Comparison of ENCODE assay signal across 8 cellular contexts in the genomic region with DNA sequence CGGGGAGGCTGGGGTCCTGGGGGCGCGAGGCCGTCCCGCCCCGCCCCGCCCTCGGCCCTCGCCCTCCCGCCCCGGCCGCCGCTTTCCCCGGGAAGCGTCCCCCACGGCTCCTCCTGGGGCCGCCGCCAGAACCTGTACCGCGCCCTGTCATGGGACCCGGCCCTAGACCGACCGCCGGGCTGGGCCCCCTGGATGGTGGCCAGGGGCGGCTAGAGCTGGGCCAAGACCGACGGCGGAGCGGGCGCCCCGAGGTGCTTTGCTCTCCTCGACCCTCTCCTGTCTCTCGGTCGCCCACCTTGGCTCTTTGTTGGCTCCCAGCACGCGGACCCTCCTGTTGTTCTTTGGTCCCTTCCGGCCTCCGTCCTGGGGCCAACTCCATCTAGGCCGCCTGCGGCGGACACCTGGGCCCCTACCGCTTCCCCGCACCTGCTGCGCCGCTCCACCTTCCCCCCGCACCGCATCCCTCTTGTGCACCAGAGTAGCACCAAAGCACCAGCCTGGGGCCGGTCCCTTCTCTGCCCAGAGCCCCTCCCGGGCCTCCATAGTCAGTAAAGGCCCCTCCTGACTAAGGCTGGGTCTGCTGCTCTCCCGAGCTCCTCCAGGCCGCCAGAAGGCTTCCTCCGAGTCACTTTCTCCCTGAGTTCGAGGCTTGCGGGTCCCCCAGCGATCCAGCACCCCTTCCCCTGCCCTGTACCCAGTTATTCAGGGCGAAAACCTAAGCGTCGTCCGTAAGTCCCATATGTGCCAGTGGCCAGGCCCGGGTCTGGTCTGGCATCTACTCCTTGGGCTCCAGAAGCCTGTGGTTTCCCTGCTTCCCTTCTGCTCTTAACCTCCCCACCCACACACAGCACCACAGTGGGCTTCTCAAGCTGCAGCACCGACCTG. TPM values are rescaled to one million over a fixed set of nuclear protein-coding genes. Genes with fewer than 3 reads are reported as not detected.
DNase-seq lines count a peak whose midpoint lies in the region; ATAC-seq and TF ChIP-seq lines count a peak whose summit lies in the region.

No MANE protein-coding gene starts in this region.

- H3K4me3 ChIP-seq in MM.1S (ENCODE audit: low read length) (peak overlapping the region; percentile 94), ectodermal cell (ENCODE audit: insufficient read depth, low read depth, low read length) (peak overlapping the region; percentile 89), neuronal stem cell (ENCODE audit: low read length in 2 of 2) (peak overlapping the region; percentile 89 to 97)

- H3K4me1 ChIP-seq in MM.1S (ENCODE audit: low read length): peaks cover 14% of the 10 kb centered on the region
- peaks cover 25% of the 10 kb centered on the region for H3K4me1 ChIP-seq in ectodermal cell (ENCODE audit: control insufficient read depth, insufficient read depth, low read length)
- peaks cover 16 to 19% of the 10 kb centered on the region in 2 donors for H3K4me1 ChIP-seq in neuronal stem cell (ENCODE audit: control insufficient read depth in 2 of 2, insufficient read depth in 1 of 2, low read depth in 1 of 2, low read length in 2 of 2)

- H3K27me3 ChIP-seq in MM.1S (replicated peaks; ENCODE audit: insufficient read depth, low read length) (no peaks in the 10 kb centered on the region), ectodermal cell (ENCODE audit: control insufficient read depth, insufficient read depth, low read length, poor library complexity, severe bottlenecking) (no peaks in the 10 kb centered on the region), neuronal stem cell (ENCODE audit: control insufficient read depth in 3 of 3, insufficient read depth in 3 of 3, low read depth in 1 of 3, low read length in 3 of 3) (no peaks in the 10 kb centered on the region)

- peak overlapping the region; percentile 60 for H2BK5ac ChIP-seq in neuronal stem cell (ENCODE audit: low read length)

- H2BK12ac ChIP-seq in neuronal stem cell (ENCODE audit: low read length): no peak overlapping the region

- H3K79me2 ChIP-seq in MM.1S (ENCODE audit: low read length): peaks cover 89% of the 10 kb centered on the region

- 2 to 3% methylated on average over 61 of the region's 61 CpGs for WGBS in ectodermal cell, 2 experiments
- no CpG with 5 or more reads among the region's 61 CpGs for WGBS in neuronal stem cell (ENCODE audit: extremely low coverage in 2 of 2, insufficient read length in 2 of 2, insufficient replicate concordance in 1 of 2), 2 donors

- peak overlapping the region; percentile 70 for H3K4me2 ChIP-seq in MM.1S (ENCODE audit: low read depth, low read length)
- H3K4me2 ChIP-seq in neuronal stem cell (ENCODE audit: insufficient read depth, low read length, poor library complexity, severe bottlenecking): peak overlapping the region; percentile 91

- peak overlapping the region; percentile 98 for H3K4ac ChIP-seq in neuronal stem cell (ENCODE audit: low read length)

- H3K9me2 ChIP-seq in MM.1S (replicated peaks; ENCODE audit: insufficient read depth, low read length): no peaks in the 10 kb centered on the region

- H3K27ac ChIP-seq in MM.1S (ENCODE audit: low read length) (peak overlapping the region; percentile 23; the same call in 1 of the 2 replicates), ectodermal cell (ENCODE audit: insufficient read depth, low read depth, low read length, poor library complexity, severe bottlenecking) (no peak overlapping the region), neuronal stem cell (replicated peaks; ENCODE audit: low read length) (peak overlapping the region; percentile 12)

- H3K9me3 ChIP-seq in MM.1S (replicated peaks; ENCODE audit: insufficient read depth, low read length): no peaks in the 10 kb centered on the region
- H3K9me3 ChIP-seq in ectodermal cell (ENCODE audit: control insufficient read depth, low read length): no peaks in the 10 kb centered on the region
- H3K9me3 ChIP-seq in neuronal stem cell (replicated peaks in 1 of 2; ENCODE audit: control insufficient read depth in 2 of 2, insufficient read depth in 1 of 2, low read depth in 1 of 2, low read length in 2 of 2): peaks cover 0 to 2% of the 10 kb centered on the region in 2 donors

- H4K8ac ChIP-seq in neuronal stem cell (ENCODE audit: low read depth, low read length): no peak overlapping the region

- ATAC-seq in HG03565 (IDR thresholded peaks at IDR 0.05; ENCODE audit: unreplicated experiment): no peak

- H2AK5ac ChIP-seq in neuronal stem cell (ENCODE audit: low read depth, low read length): peak overlapping the region; percentile 91

- no peak overlapping the region for H2BK15ac ChIP-seq in neuronal stem cell (ENCODE audit: low read length)

- no peak for TF ChIP-seq CTCF in MM.1S (IDR thresholded peaks at IDR 0.05; ENCODE audit: low read length)

- peak overlapping the region; percentile 63 for H3K14ac ChIP-seq in neuronal stem cell (ENCODE audit: low read length)

- H2BK120ac ChIP-seq in neuronal stem cell (ENCODE audit: low read depth, low read length): no peak overlapping the region

- peak overlapping the region; percentile 62 for H3K23ac ChIP-seq in neuronal stem cell (ENCODE audit: low read depth, low read length, poor library complexity)

- H3K18ac ChIP-seq in neuronal stem cell (ENCODE audit: low read length): peak overlapping the region; percentile 92

- H3F3A ChIP-seq in MM.1S (ENCODE audit: insufficient read depth, low read length): peaks cover 14% of the 10 kb centered on the region

- H4K91ac ChIP-seq in neuronal stem cell (ENCODE audit: low read depth, low read length, poor library complexity): no peak overlapping the region

- H2AFZ ChIP-seq in MM.1S (ENCODE audit: low read length) (no peak overlapping the region), neuronal stem cell (ENCODE audit: low read length) (peak overlapping the region; percentile 74)

- H4K20me1 ChIP-seq in MM.1S (ENCODE audit: insufficient read depth, low read length): 0 out of 2 replicates have a peak, but pooled peaks cover 3% of the 10 kb centered on the region

- H3K36me3 ChIP-seq in MM.1S (replicated peaks; ENCODE audit: insufficient read depth, low read length): peaks cover 6% of the 10 kb centered on the region; the same call in 1 of the 2 replicates
- H3K36me3 ChIP-seq in ectodermal cell (ENCODE audit: control insufficient read depth, insufficient read depth, low read length): peaks cover 19% of the 10 kb centered on the region
- peaks cover 46 to 66% of the 10 kb centered on the region in 2 donors for H3K36me3 ChIP-seq in neuronal stem cell (replicated peaks in 1 of 2; ENCODE audit: control insufficient read depth in 2 of 2, insufficient read depth in 2 of 2, low read length in 2 of 2)

- H3K9ac ChIP-seq in MM.1S (ENCODE audit: low read length) (peak overlapping the region; percentile 84), neuronal stem cell (ENCODE audit: low read depth, low read length, poor library complexity) (peak overlapping the region; percentile 92)

- H3K79me1 ChIP-seq in neuronal stem cell (ENCODE audit: low read depth, low read length): peaks cover 37% of the 10 kb centered on the region

- DNase-seq in NCI-H146 (lab: John Stamatoyannopoulos, UW) (peak; percentile 61), NCI-H146 treated with DMSO at 0.1 percent for 48 hours (lab: John Stamatoyannopoulos, UW; ENCODE audit: unreplicated experiment) (no peak), MM.1S (no peak), neuronal stem cell (ENCODE audit: low spot score) (no peak), NCI-H1048 (lab: John Stamatoyannopoulos, UW) (no peak), ecto neural progenitor cell (ENCODE audit: low spot score) (no peak)

RNA-seq across cellular contexts. Expression of a gene that starts 0.6 kb away (rescaled TPM):
- polyA plus RNA-seq in ectodermal cell (2013, experiment 1 of 4): 159 TPM
- polyA plus RNA-seq in ectodermal cell (2013, experiment 2 of 4): 136 TPM
- 143 TPM for polyA plus RNA-seq in ectodermal cell (2013, experiment 3 of 4)
- 141 TPM for polyA plus RNA-seq in ectodermal cell (2013, experiment 4 of 4)
- 110 TPM for polyA plus RNA-seq in neuronal stem cell (2013, experiment 1 of 2)
- polyA plus RNA-seq in neuronal stem cell (2013, experiment 2 of 2): 108 TPM

RNA-seq across cellular contexts. Expression of a gene that starts 0.8 kb away (rescaled TPM):
- 32.5 TPM for polyA plus RNA-seq in ectodermal cell (2013, experiment 1 of 4)
- 31.7 TPM for polyA plus RNA-seq in ectodermal cell (2013, experiment 2 of 4)
- 31.6 TPM for polyA plus RNA-seq in ectodermal cell (2013, experiment 3 of 4)
- 32.7 TPM for polyA plus RNA-seq in ectodermal cell (2013, experiment 4 of 4)
- polyA plus RNA-seq in neuronal stem cell (2013, experiment 1 of 2): 28.3 TPM
- polyA plus RNA-seq in neuronal stem cell (2013, experiment 2 of 2): 26.4 TPM

RNA-seq across cellular contexts. Expression of a gene that starts 9.8 kb away (rescaled TPM):
- 66.4 TPM for polyA plus RNA-seq in ectodermal cell (2013, experiment 1 of 4)
- 72.0 TPM for polyA plus RNA-seq in ectodermal cell (2013, experiment 2 of 4)
- polyA plus RNA-seq in ectodermal cell (2013, experiment 3 of 4): 52.7 TPM
- 55.2 TPM for polyA plus RNA-seq in ectodermal cell (2013, experiment 4 of 4)
- polyA plus RNA-seq in neuronal stem cell (2013, experiment 1 of 2): 44.6 TPM
- polyA plus RNA-seq in neuronal stem cell (2013, experiment 2 of 2): 44.5 TPM

RNA-seq across cellular contexts. Expression of a gene that starts 37.8 kb away (rescaled TPM):
- polyA plus RNA-seq in ectodermal cell (2013, experiment 1 of 4): 4.8 TPM
- polyA plus RNA-seq in ectodermal cell (2013, experiment 2 of 4): 3.6 TPM
- 4.3 TPM for polyA plus RNA-seq in ectodermal cell (2013, experiment 3 of 4)
- 4.7 TPM for polyA plus RNA-seq in ectodermal cell (2013, experiment 4 of 4)
- polyA plus RNA-seq in neuronal stem cell (2013, experiment 1 of 2): 2.0 TPM
- 1.3 TPM for polyA plus RNA-seq in neuronal stem cell (2013, experiment 2 of 2)
